ENCODE assay signal across 24 cellular contexts in the genomic region with DNA sequence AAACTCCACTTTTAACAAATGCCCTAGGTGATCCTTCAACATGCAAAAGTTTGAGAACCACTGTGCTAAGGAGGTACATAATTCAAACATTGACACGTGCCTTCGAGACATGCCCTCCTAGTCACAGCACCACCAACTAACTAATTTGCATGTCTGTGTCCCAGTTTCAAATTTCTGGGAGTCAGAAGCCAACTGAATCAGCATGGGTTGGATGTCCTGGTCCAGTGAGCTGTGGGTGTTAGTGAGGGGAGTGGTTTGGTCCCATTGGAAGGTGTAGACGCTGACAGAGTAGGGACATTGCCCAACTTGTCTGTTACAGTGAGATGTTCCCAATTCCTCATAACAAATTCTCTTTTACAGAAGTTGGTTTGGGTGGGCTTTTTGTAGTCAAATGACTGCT.
"Had no signal": no experiment of that assay in that cellular context is flagged by ENCODE, and none has a peak within 500 bp of the region (broad histone marks: within the 10 kb centered on the region; RNA-seq: fewer than 3 reads in every experiment).

No MANE protein-coding gene starts in this region.

- H3K27ac ChIP-seq: brain microvascular endothelial cell, cardiac muscle cell, Peyer's patch, RWPE1, SJSA1 had no signal

- H3K4me3 ChIP-seq: cardiac muscle cell, Peyer's patch, SJSA1 had no signal

- ATAC-seq: activated CD8-positive, alpha-beta memory T cell treated with anti-CD3 and anti-CD28 coated beads, Interleukin-2, amount 10 ng/mL, durations not matched to agents 7 days and 5 days; activated CD8-positive, alpha-beta T cell treated with anti-CD3 and anti-CD28 coated beads, Interleukin-2, amount 10 ng/mL, durations not matched to agents 7 days and 5 days; WTC11 had no signal

- H3K36me3 ChIP-seq: brain microvascular endothelial cell, cardiac muscle cell, Peyer's patch, SJSA1 had no signal

- H3K9me3 Mint-ChIP-seq: activated naive CD4-positive, alpha-beta T cell treated with anti-CD3 and anti-CD28 coated beads, Interleukin-2, amount 10 ng/mL, durations not matched to agents 7 days and 5 days; activated naive CD8-positive, alpha-beta T cell treated with anti-CD3 and anti-CD28 coated beads for 36 hours; activated T-helper 2 cell treated with anti-CD3 and anti-CD28 coated beads, Interferon-gamma antibody, Interleukin-2, Interleukin-4, amounts not matched to agents 10 μg/mL and 5 μg/mL and 100 μg/mL, durations not matched to agents 14 hours and 24 hours and 36 hours; T-helper 1 cell treated with Interleukin-12 subunit alpha and Interleukin-12 subunit beta and Interleukin-4 antibody, amounts not matched to agents 30 μg/mL and 1 μg/mL, for 36 hours; WTC11 had no signal

- H3K36me3 Mint-ChIP-seq: activated CD8-positive, alpha-beta memory T cell treated with anti-CD3 and anti-CD28 coated beads, Interleukin-2, amount 10 ng/mL, durations not matched to agents 7 days and 5 days; activated naive CD4-positive, alpha-beta T cell treated with anti-CD3 and anti-CD28 coated beads, Interleukin-2, amount 10 ng/mL, durations not matched to agents 7 days and 5 days; activated naive CD8-positive, alpha-beta T cell treated with anti-CD3 and anti-CD28 coated beads for 36 hours; IgD-negative memory B cell; WTC11 had no signal

- H3K9me3 ChIP-seq: Peyer's patch, SJSA1 had no signal

- H3K27me3 ChIP-seq: brain microvascular endothelial cell, cardiac muscle cell, Peyer's patch, SJSA1 had no signal

- H3K4me1 ChIP-seq: Peyer's patch, SJSA1 had no signal

- H3K27ac Mint-ChIP-seq: activated CD8-positive, alpha-beta memory T cell treated with anti-CD3 and anti-CD28 coated beads, Interleukin-2, amount 10 ng/mL, durations not matched to agents 7 days and 5 days; activated CD8-positive, alpha-beta T cell treated with anti-CD3 and anti-CD28 coated beads, Interleukin-2, amount 10 ng/mL, durations not matched to agents 7 days and 5 days; activated naive CD4-positive, alpha-beta T cell treated with anti-CD3 and anti-CD28 coated beads, Interleukin-2, amount 10 ng/mL, durations not matched to agents 7 days and 5 days; activated naive CD8-positive, alpha-beta T cell treated with anti-CD3 and anti-CD28 coated beads for 36 hours; activated T-helper 2 cell treated with anti-CD3 and anti-CD28 coated beads, Interferon-gamma antibody, Interleukin-2, Interleukin-4, amounts not matched to agents 10 μg/mL and 5 μg/mL and 100 μg/mL, durations not matched to agents 14 hours and 24 hours and 36 hours; IgD-negative memory B cell; T-helper 1 cell treated with Interleukin-12 subunit alpha and Interleukin-12 subunit beta and Interleukin-4 antibody, amounts not matched to agents 30 μg/mL and 1 μg/mL, for 36 hours; WTC11 had no signal

- H3K4me3 Mint-ChIP-seq: activated CD8-positive, alpha-beta memory T cell treated with anti-CD3 and anti-CD28 coated beads, Interleukin-2, amount 10 ng/mL, durations not matched to agents 7 days and 5 days; activated CD8-positive, alpha-beta T cell treated with anti-CD3 and anti-CD28 coated beads, Interleukin-2, amount 10 ng/mL, durations not matched to agents 7 days and 5 days; activated naive CD4-positive, alpha-beta T cell treated with anti-CD3 and anti-CD28 coated beads, Interleukin-2, amount 10 ng/mL, durations not matched to agents 7 days and 5 days; activated naive CD8-positive, alpha-beta T cell treated with anti-CD3 and anti-CD28 coated beads for 36 hours; IgD-negative memory B cell; T-helper 1 cell treated with Interleukin-12 subunit alpha and Interleukin-12 subunit beta and Interleukin-4 antibody, amounts not matched to agents 30 μg/mL and 1 μg/mL, for 36 hours; WTC11 had no signal

- DNase-seq: activated CD4-positive, alpha-beta T cell treated with anti-CD3 and anti-CD28 coated beads for 48 hours; activated CD4-positive, alpha-beta T cell treated with anti-CD3 and anti-CD28 coated beads, Interleukin-2, amount 50 U/mL, for 4 hours; activated CD4-positive, CD25-positive, alpha-beta regulatory T cell treated with anti-CD3 and anti-CD28 coated beads, Interleukin-2, amount 50 U/mL, for 72 hours; activated CD8-positive, alpha-beta memory T cell treated with anti-CD3 and anti-CD28 coated beads, Interleukin-2, amount 10 ng/mL, durations not matched to agents 7 days and 5 days; activated CD8-positive, alpha-beta T cell treated with anti-CD3 and anti-CD28 coated beads, Interleukin-2, amount 10 ng/mL, durations not matched to agents 7 days and 5 days; activated gamma-delta T cell treated with Interleukin-2 at 50 U/mL for 16 hours; activated naive CD4-positive, alpha-beta T cell treated with anti-CD3 and anti-CD28 coated beads, Interleukin-2, amount 10 ng/mL, durations not matched to agents 7 days and 5 days; activated naive CD8-positive, alpha-beta T cell treated with anti-CD3 and anti-CD28 coated beads for 36 hours; activated T-cell treated with anti-CD3 and anti-CD28 coated beads, Interleukin-2, amount 50 U/mL, for 48 hours; brain microvascular endothelial cell; KG1; NCI-H1092; NCI-H1930; NCI-H345; NCI-H510A; Peyer's patch; SHP77 had no signal

- H3K4me1 Mint-ChIP-seq: activated CD8-positive, alpha-beta memory T cell treated with anti-CD3 and anti-CD28 coated beads, Interleukin-2, amount 10 ng/mL, durations not matched to agents 7 days and 5 days; activated naive CD4-positive, alpha-beta T cell treated with anti-CD3 and anti-CD28 coated beads, Interleukin-2, amount 10 ng/mL, durations not matched to agents 7 days and 5 days; IgD-negative memory B cell had no signal
